ENCODE assay signal across 8 cellular contexts in genomic region chr10:132588301-132589013, GRCh38. TPM values are rescaled to one million over a fixed set of nuclear protein-coding genes. Genes with fewer than 3 reads are reported as not detected.
DNase-seq lines count a peak whose midpoint lies in the region; ATAC-seq, FAIRE-seq and TF ChIP-seq lines count a peak whose summit lies in the region.

No MANE protein-coding gene starts in this region.

- H3K9me3 Mint-ChIP-seq in CD4-positive, alpha-beta memory T cell: peaks cover 0 to 4% (median 0%) of the 10 kb centered on the region in 8 donors
- H3K9me3 Mint-ChIP-seq in brain: peaks cover 0 to 35% (median 10%) of the 10 kb centered on the region in 5 experiments

- DNase-seq in CD4-positive, alpha-beta memory T cell: no peak
- DNase-seq in IMR-90 (no peak), midbrain (lab: John Stamatoyannopoulos, UW) (peak; percentile 41), iPS-NIHi11 (ENCODE audit: low spot score) (no peak), NCI-H1105 treated with DMSO at 0.1 percent for 48 hours (lab: John Stamatoyannopoulos, UW) (no peak), NCI-H146 treated with DMSO at 0.1 percent for 48 hours (lab: John Stamatoyannopoulos, UW; ENCODE audit: unreplicated experiment) (no peak), H54 (ENCODE audit: insufficient read length, low spot score) (no peak)

- CTCF ChIA-PET in CD4-positive, alpha-beta memory T cell (lab: Charles Lee; ENCODE audit: partially characterized antibody): no interaction called here
- CTCF ChIA-PET in IMR-90 (lab: Yijun Ruan, JAX): no interaction called here

- H3K27me3 Mint-ChIP-seq in CD4-positive, alpha-beta memory T cell: no peaks in the 10 kb centered on the region
- peaks cover 3% of the 10 kb centered on the region for H3K27me3 Mint-ChIP-seq in brain

- TF ChIP-seq CTCF in IMR-90 (conservative IDR thresholded peaks at IDR 0.05; ENCODE audit: low read depth, low read length) (no peak), brain (conservative IDR thresholded peaks at IDR 0.05) (no peak)

- no peaks in the 10 kb centered on the region for H3K36me3 ChIP-seq in CD4-positive, alpha-beta memory T cell (ENCODE audit: insufficient read depth, low read length)
- no peaks in the 10 kb centered on the region for H3K36me3 ChIP-seq in IMR-90 (ENCODE audit: control insufficient read depth, insufficient read depth, low read length)

- in situ Hi-C loops in IMR-90 (cut with MboI; ENCODE audit: low sequenced_read_pairs): no loop called here

- peaks cover 29 to 78% of the 10 kb centered on the region in 2 experiments for H3K79me1 ChIP-seq in IMR-90 (ENCODE audit: low read depth in 1 of 2, low read length in 2 of 2)

- H2AK5ac ChIP-seq in IMR-90 (ENCODE audit: low read depth, low read length): peak overlapping the region; percentile 82; the same call in 1 of the 2 replicates

- H2AK9ac ChIP-seq in IMR-90 (replicated peaks; ENCODE audit: low read depth, low read length, poor library complexity): peak overlapping the region; percentile 25

- peak overlapping the region in 5 of 7 donors; percentile 14 to 73 (median 53) for H3K27ac Mint-ChIP-seq in CD4-positive, alpha-beta memory T cell
- peak overlapping the region; percentile 52 to 88 (median 72) for H3K27ac Mint-ChIP-seq in brain

- peak overlapping the region in 5 of 8 donors; percentile 2 to 54 (median 15) for H3K4me3 Mint-ChIP-seq in CD4-positive, alpha-beta memory T cell
- H3K4me3 Mint-ChIP-seq in brain: no peak overlapping the region

- peak overlapping the region in 1 of 2 experiments; percentile 23; a peak in 1 of 4 replicates for H4K8ac ChIP-seq in IMR-90 (ENCODE audit: low read depth in 2 of 2, low read length in 2 of 2)

- TF ChIP-seq POLR2A in IMR-90 (IDR thresholded peaks at IDR 0.05; ENCODE audit: low read depth, low read length) (no peak), H54 (IDR thresholded peaks at IDR 0.05; ENCODE audit: low read depth, low read length) (no peak)

- no peak for FAIRE-seq in H54 (lab: Jason Lieb, UNC)

- peak overlapping the region; percentile 45 for H3K14ac ChIP-seq in IMR-90 (replicated peaks; ENCODE audit: low read depth, low read length)

- no peak overlapping the region for H3K27ac ChIP-seq in CD4-positive, alpha-beta memory T cell (ENCODE audit: low read depth, low read length)
- no peak overlapping the region for H3K27ac ChIP-seq in IMR-90 (ENCODE audit: insufficient read depth, low read length)

- H2AFZ ChIP-seq in IMR-90 (replicated peaks; ENCODE audit: low read length, poor library complexity): peak overlapping the region; percentile 4

- H3K4me3 ChIP-seq in CD4-positive, alpha-beta memory T cell (ENCODE audit: low read length in 2 of 2): no peak overlapping the region
- no peak overlapping the region for H3K4me3 ChIP-seq in IMR-90 (ENCODE audit: insufficient read depth, low read depth, low read length)

- no peak overlapping the region for H2BK120ac ChIP-seq in IMR-90 (ENCODE audit: low read depth, low read length)

- no peak overlapping the region for H3K23ac ChIP-seq in IMR-90 (ENCODE audit: low read depth, low read length)

- H3K27me3 ChIP-seq in CD4-positive, alpha-beta memory T cell (ENCODE audit: insufficient read depth, low read length): no peaks in the 10 kb centered on the region
- peaks cover 2% of the 10 kb centered on the region; the same call in 1 of the 2 replicates for H3K27me3 ChIP-seq in IMR-90 (ENCODE audit: control insufficient read depth, insufficient read depth, low read length)

- H3K18ac ChIP-seq in IMR-90 (ENCODE audit: low read depth, low read length): no peak overlapping the region

- H2BK5ac ChIP-seq in IMR-90 (ENCODE audit: low read depth, low read length, poor library complexity, severe bottlenecking): no peak overlapping the region

- peaks cover 19 to 72% (median 46%) of the 10 kb centered on the region in 4 donors for H3K4me1 Mint-ChIP-seq in CD4-positive, alpha-beta memory T cell
- H3K4me1 Mint-ChIP-seq in brain: peaks cover 29% of the 10 kb centered on the region

- WGBS in IMR-90 (ENCODE audit: extremely low coverage in 2 of 2, insufficient read length in 1 of 2), 2 experiments: 66% methylated on average over 10 of the region's 25 CpGs; no CpG with 5 or more reads in 1 of the 2 experiments

- dilution Hi-C loops in IMR-90 (cut with HindIII; ENCODE audit: low sequenced_read_pairs, unreplicated experiment): no loop called here

- POLR2A ChIA-PET in CD4-positive, alpha-beta memory T cell (lab: Charles Lee; ENCODE audit: partially characterized antibody): no interaction called here
- POLR2A ChIA-PET in IMR-90 (lab: Charles Lee; ENCODE audit: unreplicated experiment): no interaction called here

- H3K4me2 ChIP-seq in IMR-90 (ENCODE audit: low read depth, low read length): no peak overlapping the region

- H2BK20ac ChIP-seq in IMR-90 (ENCODE audit: low read depth, low read length): no peak overlapping the region

- H3K4me1 ChIP-seq in CD4-positive, alpha-beta memory T cell (ENCODE audit: insufficient read depth, low read length): peaks cover 19% of the 10 kb centered on the region
- peaks cover 12% of the 10 kb centered on the region for H3K4me1 ChIP-seq in IMR-90 (ENCODE audit: control insufficient read depth, insufficient read depth, low read length)

- H2BK15ac ChIP-seq in IMR-90 (ENCODE audit: low read depth, low read length): peak overlapping the region; percentile 52; the same call in 1 of the 3 replicates

- H4K91ac ChIP-seq in IMR-90 (ENCODE audit: insufficient read depth, low read depth, low read length): no peak overlapping the region

- no peak for ATAC-seq in IMR-90 (ENCODE audit: low read depth)

- no peak overlapping the region for H4K5ac ChIP-seq in IMR-90 (ENCODE audit: low read depth, low read length)

- H3K36me3 Mint-ChIP-seq in CD4-positive, alpha-beta memory T cell: peaks cover 0 to 14% of the 10 kb centered on the region in 2 donors
- H3K36me3 Mint-ChIP-seq in brain: peaks cover 33% of the 10 kb centered on the region

- H3K9ac ChIP-seq in IMR-90 (ENCODE audit: low read depth, low read length): no peak overlapping the region

- no TSS peak for BruUV-seq in IMR-90 (replicated peaks; lab: Mats Ljungman, UMichigan)

- H4K20me1 ChIP-seq in IMR-90 (ENCODE audit: insufficient read depth, low read length): peaks cover 92% of the 10 kb centered on the region

- H3K56ac ChIP-seq in IMR-90 (ENCODE audit: extremely low read depth, insufficient read depth, low read length): no peak overlapping the region

- peak overlapping the region; percentile 53; the same call in 1 of the 2 replicates for H3K4ac ChIP-seq in IMR-90 (ENCODE audit: low read depth, low read length)

- TF ChIP-seq RAD21 in IMR-90 (IDR thresholded peaks at IDR 0.05; ENCODE audit: low read length): no peak

- peaks cover 28% of the 10 kb centered on the region for H3K9me1 ChIP-seq in IMR-90 (ENCODE audit: insufficient read depth, low read length)

- intact Hi-C loops in CD4-positive, alpha-beta memory T cell (cut with micrococcal nuclease): no loop called here
- intact Hi-C loops in IMR-90 (cut with micrococcal nuclease): no loop called here

- no peaks in the 10 kb centered on the region for H3K9me3 ChIP-seq in CD4-positive, alpha-beta memory T cell (ENCODE audit: control insufficient read depth in 1 of 2, low read length in 2 of 2)
- no peaks in the 10 kb centered on the region; the same call in 1 of the 2 replicates for H3K9me3 ChIP-seq in IMR-90 (ENCODE audit: control insufficient read depth, insufficient read depth, low read length)

TF ChIP-seq in IMR-90, 13 proteins besides CTCF, POLR2A, EP300 and RAD21:
- no peak for TF ChIP-seq RCOR1 (IDR thresholded peaks at IDR 0.05; ENCODE audit: insufficient replicate concordance, low read length)
- TF ChIP-seq SMC3 (IDR thresholded peaks at IDR 0.05; ENCODE audit: low read depth, low read length): no peak
- TF ChIP-seq CHD1 (IDR thresholded peaks at IDR 0.05; ENCODE audit: low read depth, low read length): no peak
- no peak for TF ChIP-seq FOS (IDR thresholded peaks at IDR 0.05; ENCODE audit: low read depth, low read length)
- TF ChIP-seq CEBPB (IDR thresholded peaks at IDR 0.05; ENCODE audit: low read depth, low read length): no peak
- TF ChIP-seq MAZ (IDR thresholded peaks at IDR 0.05; ENCODE audit: borderline replicate concordance, low read depth, low read length): no peak
- TF ChIP-seq ELK1 (IDR thresholded peaks at IDR 0.05; ENCODE audit: borderline replicate concordance, low read depth, low read length): no peak
- TF ChIP-seq NFE2L2 (IDR thresholded peaks at IDR 0.05; ENCODE audit: low read depth, low read length): no peak
- TF ChIP-seq MXI1 (IDR thresholded peaks at IDR 0.05; ENCODE audit: borderline replicate concordance, low read depth, low read length): no peak
- no peak for TF ChIP-seq BHLHE40 (IDR thresholded peaks at IDR 0.05; ENCODE audit: low read depth, low read length)
- TF ChIP-seq, protein P1, sequence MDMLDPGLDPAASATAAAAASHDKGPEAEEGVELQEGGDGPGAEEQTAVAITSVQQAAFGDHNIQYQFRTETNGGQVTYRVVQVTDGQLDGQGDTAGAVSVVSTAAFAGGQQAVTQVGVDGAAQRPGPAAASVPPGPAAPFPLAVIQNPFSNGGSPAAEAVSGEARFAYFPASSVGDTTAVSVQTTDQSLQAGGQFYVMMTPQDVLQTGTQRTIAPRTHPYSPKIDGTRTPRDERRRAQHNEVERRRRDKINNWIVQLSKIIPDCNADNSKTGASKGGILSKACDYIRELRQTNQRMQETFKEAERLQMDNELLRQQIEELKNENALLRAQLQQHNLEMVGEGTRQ (IDR thresholded peaks at IDR 0.05; ENCODE audit: low read depth, low read length): no peak
- TF ChIP-seq RFX5 (IDR thresholded peaks at IDR 0.05; ENCODE audit: low read depth, low read length): no peak
- no peak for TF ChIP-seq MAFK (IDR thresholded peaks at IDR 0.05; ENCODE audit: low read depth, low read length)

RNA-seq across cellular contexts. Expression of gene INPP5A, which starts 50.9 kb away (rescaled TPM):
- total RNA-seq in CD4-positive, alpha-beta memory T cell: 10 to 100 TPM; 18.9 to 19.3 TPM
- 1 to 10 TPM in 1 of 2 donors, under 1 TPM in 1; 0.61 to 2.7 TPM for polyA plus RNA-seq in CD4-positive, alpha-beta memory T cell
- total RNA-seq in IMR-90 (2012; rRNA removed): 31.7 and 36.7 TPM in 2 replicates
- polyA plus RNA-seq in IMR-90 (2012; rRNA removed) (20.6 and 21.4 TPM in 2 replicates), brain (ENCODE audit: insufficient read depth, low read depth, low replicate concordance) (17.6 TPM)
- polyA plus RNA-seq in IMR-90 (2012; cell fraction: cytosol; rRNA removed): 15.9 and 20.4 TPM in 2 replicates
- 12.2 and 16.8 TPM in 2 replicates for polyA plus RNA-seq in IMR-90 (2012; cell fraction: nucleus; rRNA removed; ENCODE audit: low replicate concordance)

Comparison
In these comparisons a context has a peak if more than half of its experiments do, and no peak if none do; other contexts are left out.
1. H3K4me3 Mint-ChIP-seq: peak in CD4-positive, alpha-beta memory T cell (5 of 8); none in brain (0 of 5).